8 cellular contexts compared by ENCODE assay signal in genomic region chr5:140664353-140665119, GRCh38. TPM values are rescaled to one million over a fixed set of nuclear protein-coding genes. Genes with fewer than 3 reads are reported as not detected.
DNase-seq lines count a peak whose midpoint lies in the region; ATAC-seq, FAIRE-seq and TF ChIP-seq lines count a peak whose summit lies in the region.

Gene WDR55, plus strand, starts transcription at chr5:140664904. Its CDS starts 9 bp downstream, at chr5:140664913.

- H3K4me3 ChIP-seq in ACC112 (ENCODE audit: low read depth, low read length) (peak within 1 kb of the TSS; percentile 92), WI38 (ENCODE audit: low read depth, low read length) (peak within 1 kb of the TSS; percentile 92), bronchial epithelial cell (ENCODE audit: low read depth, low read length) (peak within 1 kb of the TSS; percentile 95), small intestine (ENCODE audit: low read depth in 1 of 2, low read length in 2 of 2) (peak within 1 kb of the TSS; percentile 79 to 96)

- 0% methylated on average over 52 to 54 of the region's 54 CpGs for WGBS in small intestine, 3 donors

- peaks cover 14% of the 10 kb centered on the region for H3K4me1 ChIP-seq in ACC112 (ENCODE audit: control insufficient read depth, insufficient read depth, low read length, unreplicated experiment)
- H3K4me1 ChIP-seq in small intestine (ENCODE audit: control insufficient read depth in 2 of 2, insufficient read depth in 1 of 2, low read depth in 1 of 2, low read length in 1 of 2): peaks cover 2 to 4% of the 10 kb centered on the region in 2 donors

- ATAC-seq in GM18868 (IDR thresholded peaks at IDR 0.05; ENCODE audit: unreplicated experiment) (peak; percentile 99), HG03108 (IDR thresholded peaks at IDR 0.05; ENCODE audit: unreplicated experiment) (peak; percentile 98)

- peak within 1 kb of the TSS; percentile 96 for H2AFZ ChIP-seq in ACC112 (ENCODE audit: low read length, unreplicated experiment)

- no peak for TF ChIP-seq CTCF in WI38 (IDR thresholded peaks at IDR 0.05; ENCODE audit: low read depth, low read length)
- TF ChIP-seq CTCF in bronchial epithelial cell (IDR thresholded peaks at IDR 0.05; ENCODE audit: insufficient read depth, low read length, severe bottlenecking): no peak

- peak within 1 kb of the TSS; percentile 85 for H3K27ac ChIP-seq in ACC112 (ENCODE audit: low read depth, low read length)
- peak within 1 kb of the TSS; percentile 89 to 95 for H3K27ac ChIP-seq in small intestine (ENCODE audit: low read depth in 1 of 2, low read length in 1 of 2)

- FAIRE-seq in bronchial epithelial cell (lab: Jason Lieb, UNC): no peak
- FAIRE-seq in small intestine (lab: Jason Lieb, UNC): no peak

- H3K79me2 ChIP-seq in ACC112 (ENCODE audit: control insufficient read depth, insufficient read depth, low read length, unreplicated experiment): peaks cover 37% of the 10 kb centered on the region

- H3K27me3 ChIP-seq in ACC112 (ENCODE audit: insufficient read depth, low read length) (no peaks in the 10 kb centered on the region), bronchial epithelial cell (ENCODE audit: control insufficient read depth, insufficient read depth, low read length) (no peaks in the 10 kb centered on the region), small intestine (ENCODE audit: control insufficient read depth in 2 of 2, insufficient read depth in 2 of 2, low read length in 2 of 2) (no peaks in the 10 kb centered on the region)

- no peaks in the 10 kb centered on the region for H3K9me3 ChIP-seq in small intestine (ENCODE audit: control insufficient read depth, low read depth)

- peak; percentile 94 for DNase-seq in NCI-H2227 (lab: John Stamatoyannopoulos, UW; ENCODE audit: unreplicated experiment)
- DNase-seq in bronchial epithelial cell (ENCODE audit: low read depth): peak; percentile 88
- peak; percentile 97 for DNase-seq in iPS-NIHi11 (ENCODE audit: low spot score)
- DNase-seq in small intestine: peak; percentile 98

- H3K36me3 ChIP-seq in ACC112 (ENCODE audit: insufficient read depth, low read length): peaks cover 30% of the 10 kb centered on the region
- H3K36me3 ChIP-seq in bronchial epithelial cell (ENCODE audit: control insufficient read depth, insufficient read depth, low read length): peaks cover 28% of the 10 kb centered on the region
- peaks cover 16 to 19% of the 10 kb centered on the region in 2 donors for H3K36me3 ChIP-seq in small intestine (ENCODE audit: control insufficient read depth in 2 of 2, insufficient read depth in 2 of 2, low read length in 2 of 2)

RNA-seq across cellular contexts. Expression of gene WDR55, which starts in this region (rescaled TPM):
- total RNA-seq in bronchial epithelial cell: 35.7 and 40.8 TPM in 2 replicates
- polyA plus RNA-seq in small intestine: 10 to 100 TPM; 21.8 to 28.9 (median 23.0) TPM

Comparison
In these comparisons a context has a peak if more than half of its experiments do, and no peak if none do; other contexts are left out.
1. Peak in every context shown above with its lines: DNase-seq, ATAC-seq, H3K4me3 ChIP-seq and H3K27ac ChIP-seq.